In genomic region chr3:15287565-15288330, GRCh38 we compare ENCODE assay signal across 1 cellular context.
TF ChIP-seq lines count a peak whose summit lies in the region.

No MANE protein-coding gene starts in this region.

TF ChIP-seq in HEK293, 187 proteins besides CTCF, POLR2A, EP300 and RAD21 (continued from another document):
- TF ChIP-seq ZBTB49 (tag by site-specific recombination; IDR thresholded peaks at IDR 0.05; ENCODE audit: low read depth) (no peak), ZNF660 (tag by site-specific recombination; IDR thresholded peaks at IDR 0.05) (no peak), ZNF623 (tag by site-specific recombination; IDR thresholded peaks at IDR 0.05) (no peak), ATF2 (tag by site-specific recombination; IDR thresholded peaks at IDR 0.05; ENCODE audit: low read depth) (peak; percentile 40; the same call in 1 of the 2 replicates), GLI2 (tag by site-specific recombination; IDR thresholded peaks at IDR 0.05; ENCODE audit: borderline replicate concordance, low read depth) (no peak), ZNF148 (tag by site-specific recombination; IDR thresholded peaks at IDR 0.05; ENCODE audit: borderline replicate concordance) (no peak), ZNF266 (tag by site-specific recombination; IDR thresholded peaks at IDR 0.05; ENCODE audit: low read depth) (no peak), ZNF548 (tag by site-specific recombination; IDR thresholded peaks at IDR 0.05) (no peak), BCL6B (tag by site-specific recombination; IDR thresholded peaks at IDR 0.05) (no peak), ZSCAN23 (tag by site-specific recombination; IDR thresholded peaks at IDR 0.05) (no peak)
TF ChIP-seq in HEK293: peak in this region for 3.
